In the genomic region with DNA sequence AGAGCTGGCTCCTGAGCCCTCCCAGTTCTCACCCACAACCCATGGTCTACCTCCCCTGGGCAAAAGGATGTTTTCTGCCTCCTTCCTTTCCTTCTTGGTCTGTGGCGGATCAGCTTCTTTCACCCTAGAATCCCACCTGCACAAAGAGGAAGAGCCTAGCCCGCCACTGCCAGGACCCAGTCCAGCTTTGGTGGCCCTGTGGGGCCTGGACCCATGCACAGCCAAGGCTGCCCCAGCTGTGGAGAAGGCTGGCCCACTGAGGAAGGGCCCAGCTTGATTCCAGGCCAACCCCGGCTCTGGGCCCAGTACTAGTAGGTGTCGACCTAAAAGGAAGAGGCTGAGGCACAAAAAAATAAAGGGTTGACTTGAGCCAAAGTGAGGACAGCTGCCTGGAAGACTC, we compare ENCODE assay signal across 30 cellular contexts. TPM values are rescaled to one million over a fixed set of nuclear protein-coding genes. Genes with fewer than 3 reads are reported as not detected.
"Had no signal": no experiment of that assay in that cellular context is flagged by ENCODE, and none has a peak within 500 bp of the region (broad histone marks: within the 10 kb centered on the region; RNA-seq: fewer than 3 reads in every experiment).

No MANE protein-coding gene starts in this region.

- DNase-seq: activated CD4-positive, alpha-beta T cell treated with anti-CD3 and anti-CD28 coated beads for 4 hours; activated CD4-positive, alpha-beta T cell treated with anti-CD3 and anti-CD28 coated beads, Interleukin-2, amount 50 U/mL, for 48 hours; activated CD4-positive, CD25-positive, alpha-beta regulatory T cell; activated CD8-positive, alpha-beta memory T cell treated with anti-CD3 and anti-CD28 coated beads for 24 hours; activated naive CD8-positive, alpha-beta T cell treated with anti-CD3 and anti-CD28 coated beads, Interleukin-2, amount 50 U/mL, for 24 hours; amygdala; dermis blood vessel endothelial cell; effector CD4-positive, alpha-beta T cell; esophagus squamous epithelium; foreskin melanocyte; left cardiac atrium; left ventricle myocardium superior; mammary epithelial cell; naive B cell; stimulated activated CD4-positive, alpha-beta T cell treated with anti-CD3 and anti-CD28 coated beads, Interleukin-4, amount 100 ng/mL, for 4 hours; stimulated activated CD8-positive, alpha-beta memory T cell treated with anti-CD3 and anti-CD28 coated beads, Interleukin-4, amount 100 ng/mL, for 48 hours; stomach; T-helper 1 cell had no signal

- H3K4me3 Mint-ChIP-seq: activated naive CD4-positive, alpha-beta T cell treated with anti-CD3 and anti-CD28 coated beads, Interleukin-2, amount 50 U/mL, for 24 hours; activated naive CD8-positive, alpha-beta T cell treated with anti-CD3 and anti-CD28 coated beads, Interleukin-2, amount 50 U/mL, for 24 hours; central memory CD8-positive, alpha-beta T cell; mesothelial cell of epicardium; naive B cell; stimulated activated memory B cell treated with anti-CD40 and anti-IgM and Interleukin-4, amounts not matched to agents 10 μg/mL and 1 μg/mL and 100 μg/mL, for 72 hours had no signal

- H3K27ac ChIP-seq: breast epithelium, epithelial cell of prostate, esophagus squamous epithelium, neutrophil, right lobe of liver, stomach, tibial nerve had no signal

- H3K4me1 Mint-ChIP-seq: activated naive CD4-positive, alpha-beta T cell treated with anti-CD3 and anti-CD28 coated beads, Interleukin-2, amount 50 U/mL, for 24 hours; activated naive CD8-positive, alpha-beta T cell treated with anti-CD3 and anti-CD28 coated beads, Interleukin-2, amount 50 U/mL, for 24 hours; central memory CD8-positive, alpha-beta T cell; mesothelial cell of epicardium; naive B cell; stimulated activated memory B cell treated with anti-CD40 and anti-IgM and Interleukin-4, amounts not matched to agents 10 μg/mL and 1 μg/mL and 100 μg/mL, for 72 hours had no signal

- H3K9me3 Mint-ChIP-seq: activated naive CD4-positive, alpha-beta T cell treated with anti-CD3 and anti-CD28 coated beads, Interleukin-2, amount 50 U/mL, for 24 hours; activated naive CD8-positive, alpha-beta T cell treated with anti-CD3 and anti-CD28 coated beads, Interleukin-2, amount 50 U/mL, for 24 hours; central memory CD8-positive, alpha-beta T cell; mesothelial cell of epicardium; naive B cell; stimulated activated memory B cell treated with anti-CD40 and anti-IgM and Interleukin-4, amounts not matched to agents 10 μg/mL and 1 μg/mL and 100 μg/mL, for 72 hours had no signal

- H3K36me3 Mint-ChIP-seq: activated naive CD4-positive, alpha-beta T cell treated with anti-CD3 and anti-CD28 coated beads, Interleukin-2, amount 50 U/mL, for 24 hours; mesothelial cell of epicardium; naive B cell; stimulated activated memory B cell treated with anti-CD40 and anti-IgM and Interleukin-4, amounts not matched to agents 10 μg/mL and 1 μg/mL and 100 μg/mL, for 72 hours had no signal

- H3K9me3 ChIP-seq: breast epithelium, esophagus squamous epithelium, neutrophil, right lobe of liver, stomach, tibial nerve had no signal

- H3K4me3 ChIP-seq: breast epithelium, esophagus squamous epithelium, right lobe of liver, stomach, tibial nerve had no signal

- H3K4me1 ChIP-seq: breast epithelium, right lobe of liver had no signal

- ATAC-seq: left cardiac atrium; left ventricle myocardium superior; right lobe of liver; stimulated activated memory B cell treated with anti-CD40 and anti-IgM and Interleukin-4, amounts not matched to agents 10 μg/mL and 1 μg/mL and 100 μg/mL, for 72 hours had no signal

- H3K27ac Mint-ChIP-seq: activated naive CD4-positive, alpha-beta T cell treated with anti-CD3 and anti-CD28 coated beads, Interleukin-2, amount 50 U/mL, for 24 hours; activated naive CD8-positive, alpha-beta T cell treated with anti-CD3 and anti-CD28 coated beads, Interleukin-2, amount 50 U/mL, for 24 hours; mesothelial cell of epicardium; progenitor cell of endocrine pancreas; stimulated activated memory B cell treated with anti-CD40 and anti-IgM and Interleukin-4, amounts not matched to agents 10 μg/mL and 1 μg/mL and 100 μg/mL, for 72 hours had no signal

- H3K27me3 ChIP-seq: right lobe of liver had no signal

- H3K36me3 ChIP-seq: breast epithelium, esophagus squamous epithelium, neutrophil, right lobe of liver, stomach, tibial nerve had no signal

RNA-seq across cellular contexts. Expression of gene MAL, which starts 30.0 kb away (rescaled TPM):
- total RNA-seq: glomerular endothelial cell, mammary epithelial cell, mesothelial cell of epicardium, osteocyte, progenitor cell of endocrine pancreas had no signal
